ENCODE assay signal across 1 cellular context in the genomic region with DNA sequence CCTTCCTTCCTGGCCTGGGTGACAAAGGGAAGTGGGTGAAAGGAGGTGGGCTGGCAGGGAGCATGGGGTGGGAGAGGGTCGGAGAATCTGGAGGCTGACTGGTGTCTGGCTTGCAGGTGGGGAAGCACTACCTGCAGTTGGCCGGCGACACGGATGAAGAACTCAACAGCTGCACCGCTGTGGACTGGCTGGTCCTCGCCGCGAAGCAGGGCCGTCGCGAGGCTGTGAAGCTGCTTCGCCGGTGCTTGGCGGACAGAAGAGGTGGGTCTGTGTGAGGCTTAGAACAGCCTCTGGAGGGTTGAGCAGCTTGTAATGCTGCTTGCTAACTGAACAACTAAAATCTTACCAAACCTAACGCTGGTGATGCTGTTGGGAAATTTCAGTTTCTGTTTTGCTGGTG.
TF ChIP-seq lines count a peak whose summit lies in the region.

No MANE protein-coding gene starts in this region.

TF ChIP-seq in GM23338, 12 proteins besides CTCF, POLR2A, EP300 and RAD21 (continued from another document):
- TF ChIP-seq ZNF462 (CRISPR knock-in tag; IDR thresholded peaks at IDR 0.05) = no peak
- TF ChIP-seq NANOG (IDR thresholded peaks at IDR 0.05; ENCODE audit: borderline replicate concordance) = no peak
- TF ChIP-seq, protein P1, sequence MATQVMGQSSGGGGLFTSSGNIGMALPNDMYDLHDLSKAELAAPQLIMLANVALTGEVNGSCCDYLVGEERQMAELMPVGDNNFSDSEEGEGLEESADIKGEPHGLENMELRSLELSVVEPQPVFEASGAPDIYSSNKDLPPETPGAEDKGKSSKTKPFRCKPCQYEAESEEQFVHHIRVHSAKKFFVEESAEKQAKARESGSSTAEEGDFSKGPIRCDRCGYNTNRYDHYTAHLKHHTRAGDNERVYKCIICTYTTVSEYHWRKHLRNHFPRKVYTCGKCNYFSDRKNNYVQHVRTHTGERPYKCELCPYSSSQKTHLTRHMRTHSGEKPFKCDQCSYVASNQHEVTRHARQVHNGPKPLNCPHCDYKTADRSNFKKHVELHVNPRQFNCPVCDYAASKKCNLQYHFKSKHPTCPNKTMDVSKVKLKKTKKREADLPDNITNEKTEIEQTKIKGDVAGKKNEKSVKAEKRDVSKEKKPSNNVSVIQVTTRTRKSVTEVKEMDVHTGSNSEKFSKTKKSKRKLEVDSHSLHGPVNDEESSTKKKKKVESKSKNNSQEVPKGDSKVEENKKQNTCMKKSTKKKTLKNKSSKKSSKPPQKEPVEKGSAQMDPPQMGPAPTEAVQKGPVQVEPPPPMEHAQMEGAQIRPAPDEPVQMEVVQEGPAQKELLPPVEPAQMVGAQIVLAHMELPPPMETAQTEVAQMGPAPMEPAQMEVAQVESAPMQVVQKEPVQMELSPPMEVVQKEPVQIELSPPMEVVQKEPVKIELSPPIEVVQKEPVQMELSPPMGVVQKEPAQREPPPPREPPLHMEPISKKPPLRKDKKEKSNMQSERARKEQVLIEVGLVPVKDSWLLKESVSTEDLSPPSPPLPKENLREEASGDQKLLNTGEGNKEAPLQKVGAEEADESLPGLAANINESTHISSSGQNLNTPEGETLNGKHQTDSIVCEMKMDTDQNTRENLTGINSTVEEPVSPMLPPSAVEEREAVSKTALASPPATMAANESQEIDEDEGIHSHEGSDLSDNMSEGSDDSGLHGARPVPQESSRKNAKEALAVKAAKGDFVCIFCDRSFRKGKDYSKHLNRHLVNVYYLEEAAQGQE (IDR thresholded peaks at IDR 0.05; ENCODE audit: unreplicated experiment) = no peak
- no peak for TF ChIP-seq ZNF114 (CRISPR knock-in tag; IDR thresholded peaks at IDR 0.05)
- TF ChIP-seq EZH2phosphoT487 (IDR thresholded peaks at IDR 0.05; ENCODE audit: unreplicated experiment) = no peak
- TF ChIP-seq POLR2AphosphoS5 (IDR thresholded peaks at IDR 0.05; ENCODE audit: low read depth) = no peak
- no peak for TF ChIP-seq STAT1 (IDR thresholded peaks at IDR 0.05; ENCODE audit: unreplicated experiment)
- TF ChIP-seq CREB1 (CRISPR knock-in tag; IDR thresholded peaks at IDR 0.05; ENCODE audit: low read depth) = no peak
